Comparison of ENCODE assay signal across 6 cellular contexts in the genomic region with DNA sequence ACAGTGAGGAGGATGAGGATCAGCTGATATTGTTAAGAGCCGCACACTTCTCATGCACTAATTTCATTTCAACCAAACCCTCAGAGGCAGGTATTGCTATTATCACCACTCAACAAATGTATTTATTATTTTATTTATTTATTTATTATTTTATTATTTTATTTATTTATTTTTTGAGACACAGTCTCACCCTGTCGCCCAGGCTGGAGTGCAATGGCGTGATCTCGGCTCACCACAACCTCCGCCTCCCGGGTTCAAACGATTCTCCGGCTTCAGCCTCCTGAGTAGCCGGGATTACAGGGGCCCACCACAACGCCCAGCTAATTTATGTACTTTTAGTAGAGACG. TPM values are rescaled to one million over a fixed set of nuclear protein-coding genes. Genes with fewer than 3 reads are reported as not detected.
A peak's percentile ranks its signal among the peaks of the same experiment; 100 is the strongest.
DNase-seq lines count a peak whose midpoint lies in the region; ATAC-seq and TF ChIP-seq lines count a peak whose summit lies in the region.
"Not testable (repeated sequence)": the region's sequence is repeated elsewhere in the genome, so short reads cannot be mapped to it uniquely, and the experiment has no call there.

No MANE protein-coding gene starts in this region.

- H3K79me2 ChIP-seq in DND-41 (ENCODE audit: insufficient read depth, low read length) = not testable (repeated sequence)
- H3K79me2 ChIP-seq in PC-3 (ENCODE audit: low read length) = peaks cover 25% of the 10 kb centered on the region

- CTCF ChIA-PET in PC-3 (lab: Charles Lee) = interaction anchor here (1.0 kb wide), 1 partner anchor 34 kb away, joined by 3 read pairs; no protein-coding TSS in a partner anchor

- peak; percentile 27 for DNase-seq in DND-41
- not testable (repeated sequence) for DNase-seq in PC-3; adipocyte (ENCODE audit: low read depth); fibroblast of pulmonary artery (ENCODE audit: low read depth)

- H3K4me3 ChIP-seq in DND-41 (ENCODE audit: low read depth in 1 of 2, low read length in 2 of 2) = peak overlapping the region; percentile 20 to 62; a peak in 3 of 4 replicates
- H3K4me3 ChIP-seq in PC-3 (ENCODE audit: low read length) = peak overlapping the region; percentile 85
- peak overlapping the region; percentile 95 for H3K4me3 ChIP-seq in adipocyte (ENCODE audit: low read length)
- peak overlapping the region; percentile 93 for H3K4me3 ChIP-seq in fibroblast of pulmonary artery (replicated peaks; ENCODE audit: low read depth, low read length)
- H3K4me3 ChIP-seq in muscle layer of colon (ENCODE audit: low read depth in 1 of 2, low read length in 2 of 2) = peak overlapping the region; percentile 94 to 98
- peak overlapping the region; percentile 87 to 94 for H3K4me3 ChIP-seq in stomach smooth muscle (ENCODE audit: low read length in 2 of 2)

- H4K20me1 ChIP-seq in DND-41 (ENCODE audit: insufficient read depth, low read length); PC-3 (ENCODE audit: low read length): not testable (repeated sequence)

- intact Hi-C loops in PC-3 (cut with micrococcal nuclease) = not testable (repeated sequence)

- not testable (repeated sequence) for H3K9me3 ChIP-seq in DND-41 (ENCODE audit: insufficient read depth, low read length, severe bottlenecking); PC-3 (ENCODE audit: low read length); adipocyte (ENCODE audit: control insufficient read depth, low read length); muscle layer of colon (ENCODE audit: low read length); stomach smooth muscle (ENCODE audit: control insufficient read depth in 2 of 2, low read length in 2 of 2)

- H3K9ac ChIP-seq in DND-41 (ENCODE audit: low read depth, low read length) (peak overlapping the region; percentile 46), adipocyte (ENCODE audit: low read length) (peak overlapping the region; percentile 98), stomach smooth muscle (ENCODE audit: low read length in 2 of 2) (peak overlapping the region; percentile 58 to 81)
- not testable (repeated sequence) for H3K9ac ChIP-seq in PC-3 (ENCODE audit: low read length); muscle layer of colon (ENCODE audit: low read length)

- not testable (repeated sequence) for H3K36me3 ChIP-seq in DND-41 (ENCODE audit: insufficient read depth, low read length); PC-3 (ENCODE audit: low read depth, low read length); muscle layer of colon (ENCODE audit: insufficient read depth, low read length)
- peaks cover 24% of the 10 kb centered on the region for H3K36me3 ChIP-seq in adipocyte (ENCODE audit: control insufficient read depth, insufficient read depth, low read length, severe bottlenecking)
- peaks cover 8 to 11% of the 10 kb centered on the region in 2 donors for H3K36me3 ChIP-seq in stomach smooth muscle (ENCODE audit: control insufficient read depth in 2 of 2, insufficient read depth in 2 of 2, low read length in 2 of 2)

- POLR2A ChIA-PET in PC-3 (lab: Charles Lee; ENCODE audit: unreplicated experiment) = interaction anchor here (0.6 kb wide), 1 partner anchor 59 kb away, joined by 4 read pairs; no protein-coding TSS in a partner anchor

- H3K9me2 ChIP-seq in PC-3 (replicated peaks; ENCODE audit: low read length) = not testable (repeated sequence)

- H3K4me2 ChIP-seq in DND-41 (ENCODE audit: insufficient read depth, low read length) (peak overlapping the region; percentile 88), PC-3 (ENCODE audit: low read length) (peak overlapping the region; percentile 97)

- H2AFZ ChIP-seq in DND-41 (ENCODE audit: low read depth, low read length) = peak overlapping the region; percentile 90
- not testable (repeated sequence) for H2AFZ ChIP-seq in PC-3 (ENCODE audit: low read length)

- not testable (repeated sequence) for H3K27me3 ChIP-seq in DND-41 (ENCODE audit: insufficient read depth, low read length, poor library complexity); PC-3 (ENCODE audit: low read length); adipocyte (replicated peaks; ENCODE audit: control insufficient read depth, insufficient read depth, low read length); muscle layer of colon (ENCODE audit: control insufficient read depth in 1 of 2, insufficient read depth in 2 of 2, low read length in 2 of 2); stomach smooth muscle (ENCODE audit: control insufficient read depth in 1 of 2, insufficient read depth in 2 of 2, low read length in 2 of 2)

- H3K4me1 ChIP-seq in DND-41 (ENCODE audit: insufficient read depth, low read length) = peaks cover 32% of the 10 kb centered on the region
- peaks cover 15% of the 10 kb centered on the region for H3K4me1 ChIP-seq in PC-3 (ENCODE audit: insufficient read depth, low read length)
- H3K4me1 ChIP-seq in adipocyte (ENCODE audit: control insufficient read depth, insufficient read depth, low read length) = peaks cover 28% of the 10 kb centered on the region
- H3K4me1 ChIP-seq in muscle layer of colon (ENCODE audit: insufficient read depth, low read length) = peaks cover 39% of the 10 kb centered on the region
- H3K4me1 ChIP-seq in stomach smooth muscle (ENCODE audit: control insufficient read depth, insufficient read depth, low read length) = peaks cover 61% of the 10 kb centered on the region

- H3F3A ChIP-seq in PC-3 (ENCODE audit: low read length, unreplicated experiment) = not testable (repeated sequence)

- H3K27ac ChIP-seq in DND-41 (ENCODE audit: low read length) (peak overlapping the region; percentile 88), PC-3 (ENCODE audit: low read length) (peak overlapping the region; percentile 32; the same call in 1 of the 2 replicates), muscle layer of colon (ENCODE audit: low read depth, low read length) (peak overlapping the region; percentile 99), stomach smooth muscle (ENCODE audit: low read length) (peak overlapping the region; percentile 94)

- BruUV-seq in PC-3 (replicated peaks; lab: Mats Ljungman, UMichigan) = not testable (repeated sequence)

- ATAC-seq in DND-41 (ENCODE audit: insufficient read depth, low read depth); PC-3: not testable (repeated sequence)

- not testable (repeated sequence) for TF ChIP-seq CTCF in DND-41 (IDR thresholded peaks at IDR 0.05; ENCODE audit: borderline replicate concordance, extremely low read depth, low read length, poor library complexity, severe bottlenecking); PC-3 (conservative IDR thresholded peaks at IDR 0.05; ENCODE audit: low read depth, low read length); fibroblast of pulmonary artery (IDR thresholded peaks at IDR 0.05; ENCODE audit: low read length, missing control alignments)

RNA-seq across cellular contexts. Expression of a gene that starts 2.2 kb away (rescaled TPM):
- 1,612 and 2,325 TPM in 2 replicates for total RNA-seq in PC-3 (2014; rRNA removed)

RNA-seq across cellular contexts. Expression of a gene that starts 8.5 kb away (rescaled TPM):
- total RNA-seq in PC-3 (2014; rRNA removed) = 32.9 and 45.4 TPM in 2 replicates

RNA-seq across cellular contexts. Expression of a gene that starts 19.1 kb away (rescaled TPM):
- total RNA-seq in PC-3 (2014; rRNA removed) = 36.9 and 51.3 TPM in 2 replicates

RNA-seq across cellular contexts. Expression of a gene that starts 19.2 kb away (rescaled TPM):
- 64.5 and 74.8 TPM in 2 replicates for total RNA-seq in PC-3 (2014; rRNA removed)

RNA-seq across cellular contexts. Expression of a gene that starts 38.1 kb away (rescaled TPM):
- 18.0 and 23.2 TPM in 2 replicates for total RNA-seq in PC-3 (2014; rRNA removed)

Comparison
In these comparisons a context has a peak if more than half of its experiments do, and no peak if none do; other contexts are left out.
1. H3K27ac ChIP-seq: peak in every context shown above with its lines; median percentile 99 in muscle layer of colon; 94 in stomach smooth muscle; 88 in DND-41; 32 in PC-3.
2. H3K4me3 ChIP-seq: peak in every context shown above with its lines; median percentile 96 in muscle layer of colon; 95 in adipocyte; 93 in fibroblast of pulmonary artery; 90 in stomach smooth muscle; 85 in PC-3; 41 in DND-41.